1 cellular context compared by ENCODE assay signal in genomic region chr6:158897236-158897635, GRCh38.
TF ChIP-seq lines count a peak whose summit lies in the region.

No MANE protein-coding gene starts in this region.

TF ChIP-seq in H1, 55 proteins besides CTCF, POLR2A, EP300 and RAD21:
- TF ChIP-seq SP2 (IDR thresholded peaks at IDR 0.05; ENCODE audit: low read length) = no peak
